20 cellular contexts compared by ENCODE assay signal in the genomic region with DNA sequence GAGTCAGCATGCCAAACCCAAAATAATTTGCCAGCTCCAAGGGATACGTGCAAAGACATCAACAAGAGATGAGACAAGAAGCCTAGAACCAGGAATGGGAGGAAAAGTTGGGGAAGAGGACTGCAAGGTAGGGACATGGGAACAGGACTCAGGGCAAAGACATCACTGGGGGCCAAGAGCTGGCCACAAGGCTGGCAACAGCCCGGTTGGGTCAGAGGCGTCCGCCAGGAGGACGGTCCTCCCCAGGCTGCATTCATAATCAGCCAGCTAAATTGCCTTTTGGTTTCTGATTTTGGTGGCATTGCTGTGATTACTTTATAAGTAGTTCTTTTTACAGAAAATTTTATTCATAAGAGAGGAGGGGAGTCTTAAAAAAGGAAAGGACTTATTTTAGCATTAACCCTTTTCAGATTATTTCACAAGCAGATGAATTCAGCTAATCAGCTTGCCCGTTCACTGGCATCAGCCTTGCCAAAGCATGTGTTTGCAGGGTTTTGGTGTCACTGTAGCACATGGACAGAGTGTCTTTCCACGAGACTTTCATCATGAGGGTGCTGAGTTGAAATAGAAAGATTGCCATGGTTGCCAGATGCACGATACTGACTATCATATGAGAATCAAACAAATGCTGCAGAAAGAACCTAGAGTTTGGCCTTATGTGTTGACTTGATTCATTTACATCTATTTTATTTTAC. TPM values are rescaled to one million over a fixed set of nuclear protein-coding genes. Genes with fewer than 3 reads are reported as not detected.
DNase-seq lines count a peak whose midpoint lies in the region; ATAC-seq and TF ChIP-seq lines count a peak whose summit lies in the region.
"Had no signal": no experiment of that assay in that cellular context is flagged by ENCODE, and none has a peak within 500 bp of the region (broad histone marks: within the 10 kb centered on the region; RNA-seq: fewer than 3 reads in every experiment).

No MANE protein-coding gene starts in this region.

- intact Hi-C loops in Right ventricle myocardium superior (cut with DNase I) (no loop called here), Right ventricle myocardium inferior (cut with DNase I) (no loop called here), left ventricle myocardium superior (cut with micrococcal nuclease) (no loop called here), psoas muscle (cut with DNase I) (no loop called here)

- no peak overlapping the region for H3K4me3 ChIP-seq in psoas muscle
- H3K4me3 ChIP-seq: GM23248, SJCRH30 had no signal

- H3K27me3 ChIP-seq in psoas muscle (ENCODE audit: insufficient read depth in 3 of 3, low read length in 2 of 3): no peaks in the 10 kb centered on the region
- H3K27me3 ChIP-seq: SJCRH30 had no signal

- peak; percentile 55 for ATAC-seq in Right ventricle myocardium superior (ENCODE audit: poor library complexity)
- no peak for ATAC-seq in Right ventricle myocardium inferior
- ATAC-seq in left ventricle myocardium superior: peak; percentile 30
- ATAC-seq in psoas muscle: peak; percentile 44 to 82 (median 58)
- no peak for ATAC-seq in HG03095 (IDR thresholded peaks at IDR 0.05; ENCODE audit: unreplicated experiment)

- DNase-seq in Right ventricle myocardium superior (no peak), Right ventricle myocardium inferior (ENCODE audit: missing footprints) (no peak), left ventricle myocardium superior (no peak), psoas muscle (no peak), AG08395 (ENCODE audit: low spot score) (no peak), midbrain (lab: John Stamatoyannopoulos, UW) (no peak)
- DNase-seq: GM23248, H7, KBM-7, MV-4-11, NCI-H1105, NCI-H1436 treated with DMSO at 0.1 percent for 48 hours, NCI-H1930, NCI-H2107, NCI-H446, NCI-H524 treated with DMSO at 0.1 percent for 48 hours, NCI-H774, SJCRH30 had no signal

- H3K27ac ChIP-seq in psoas muscle: peak overlapping the region; percentile 48
- H3K27ac ChIP-seq: 22Rv1, GM23248, SJCRH30 had no signal

- H3K36me3 ChIP-seq in psoas muscle (ENCODE audit: insufficient read depth in 1 of 2, low read depth in 1 of 2): no peaks in the 10 kb centered on the region

- H3K4me1 ChIP-seq in psoas muscle: peaks cover 21% of the 10 kb centered on the region

- no peak for TF ChIP-seq CTCF in psoas muscle (IDR thresholded peaks at IDR 0.05)

- no peaks in the 10 kb centered on the region for H3K9me3 ChIP-seq in psoas muscle
- H3K9me3 ChIP-seq: SJCRH30 had no signal

- 30 to 40% (median 30%) methylated on average over 8 of the region's 8 CpGs for WGBS in psoas muscle, 3 donors

RNA-seq across cellular contexts. Expression of gene NAV2, which starts 23.2 kb away (rescaled TPM):
- total RNA-seq in Right ventricle myocardium superior (10.5 TPM), Right ventricle myocardium inferior (14.0 TPM), left ventricle myocardium superior (8.8 TPM), psoas muscle (10 to 100 TPM in 1 of 4 donors, 1 to 10 TPM in 3; 2.1 to 21.8 (median 4.4) TPM)
- 1 to 10 TPM in 1 of 3 donors, under 1 TPM in 2; 0.68 to 4.4 (median 0.86) TPM for polyA plus RNA-seq in psoas muscle

Comparison
In these comparisons a context has a peak if more than half of its experiments do, and no peak if none do; other contexts are left out.
1. ATAC-seq: peak in Right ventricle myocardium superior (single experiment), left ventricle myocardium superior (single experiment) and psoas muscle (4 of 4); none in Right ventricle myocardium inferior (single experiment) and HG03095 (single experiment).